27 cellular contexts compared by ENCODE assay signal in genomic region chr3:44420676-44421075, GRCh38.
"Had no signal": no experiment of that assay in that cellular context is flagged by ENCODE, and none has a peak within 500 bp of the region (broad histone marks: within the 10 kb centered on the region; RNA-seq: fewer than 3 reads in every experiment).

No MANE protein-coding gene starts in this region.

- H3K27ac ChIP-seq: colonic mucosa, esophagus muscularis mucosa, foreskin keratinocyte, heart right ventricle, left lung, prostate gland, skin epidermis, spleen, suprapubic skin, thyroid gland had no signal

- H3K9me3 ChIP-seq: colonic mucosa, esophagus muscularis mucosa, heart right ventricle, left lung, mucosa of descending colon, prostate gland, spleen, suprapubic skin, thyroid gland had no signal

- H3K4me1 ChIP-seq: colonic mucosa, esophagus muscularis mucosa, foreskin keratinocyte, heart right ventricle, left lung, prostate gland, spleen, suprapubic skin, thyroid gland had no signal

- FAIRE-seq: endothelial cell of umbilical vein, islet of Langerhans, urothelium cell line had no signal

- H3K27me3 ChIP-seq: colonic mucosa, foreskin keratinocyte, heart right ventricle, left lung, spleen, thyroid gland had no signal

- H3K4me3 ChIP-seq: colonic mucosa, esophagus muscularis mucosa, heart right ventricle, left lung, mucosa of descending colon, prostate gland, skin epidermis, spleen, suprapubic skin, thyroid gland had no signal

- ATAC-seq: foreskin keratinocyte; left cardiac atrium; mucosa of descending colon; natural killer cell treated with Interleukin-12 subunit alpha and Interleukin-12 subunit beta and Interleukin-15 and Interleukin-18, amount 100 ng/mL, for 72 hours; right cardiac atrium; stimulated activated naive CD8-positive, alpha-beta T cell treated with anti-CD3 and anti-CD28 coated beads, Interleukin-15, amount 100 ng/mL, for 72 hours had no signal

- H3K36me3 ChIP-seq: colonic mucosa, esophagus muscularis mucosa, heart right ventricle, prostate gland, suprapubic skin, thyroid gland had no signal

- DNase-seq: colonic mucosa; dermis blood vessel endothelial cell; effector memory CD4-positive, alpha-beta T cell; foreskin keratinocyte; glutamatergic neuron; heart right ventricle; hippocampal formation; left cardiac atrium; left lung; mesenchymal stem cell; mucosa of descending colon; naive B cell; right cardiac atrium; spleen; stimulated activated CD4-positive, alpha-beta T cell treated with anti-CD3 and anti-CD28 coated beads, Interleukin-15, amount 100 ng/mL, for 24 hours; stimulated activated CD4-positive, alpha-beta T cell treated with anti-CD3 and anti-CD28 coated beads, Interleukin-2, amount 100 ng/mL, for 48 hours; stimulated activated naive B cell treated with anti-CD40 and anti-IgM and Interleukin-4, amounts not matched to agents 10 μg/mL and 1 μg/mL and 100 μg/mL, for 72 hours; stimulated activated naive CD8-positive, alpha-beta T cell treated with anti-CD3 and anti-CD28 coated beads, Interleukin-15, amount 100 ng/mL, for 72 hours; thyroid gland had no signal
